1 cellular context compared by ENCODE assay signal in the genomic region with DNA sequence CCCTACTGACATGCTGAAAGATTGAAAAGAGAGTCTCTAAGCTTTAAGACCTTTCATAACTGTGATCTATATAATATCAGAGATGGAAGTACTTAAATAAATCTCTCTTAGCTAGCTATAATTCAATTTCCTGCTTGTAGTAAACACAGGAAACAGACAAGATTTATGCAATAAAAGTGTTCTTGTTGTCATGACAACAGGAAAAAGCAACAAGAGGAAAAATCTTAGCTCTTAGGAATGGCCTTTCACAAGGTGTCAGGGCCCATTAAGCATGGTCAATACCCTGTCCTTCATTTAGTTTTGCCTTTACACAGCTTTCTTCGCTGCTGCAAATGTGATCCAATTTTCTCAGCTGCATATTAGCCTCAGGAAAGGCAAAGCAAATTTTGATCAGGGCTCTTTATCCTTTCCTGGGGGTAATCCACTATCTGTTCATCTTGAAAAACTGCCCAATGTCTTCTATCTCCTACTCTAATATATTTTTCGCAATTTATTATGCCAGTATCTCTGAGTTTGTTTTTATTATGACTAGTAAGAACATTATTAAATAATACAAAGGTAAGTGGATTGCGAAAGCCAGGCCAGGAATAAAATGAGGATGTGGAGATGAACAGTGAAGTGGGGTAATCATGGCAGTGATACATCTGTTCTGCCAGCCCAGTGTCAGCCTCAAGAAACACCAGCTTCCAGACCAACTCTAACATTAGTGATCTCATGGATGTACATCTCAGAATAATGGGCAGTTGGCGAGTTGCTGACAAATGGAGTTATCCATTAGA.
TF ChIP-seq lines count a peak whose summit lies in the region.

No MANE protein-coding gene starts in this region.

TF ChIP-seq in HepG2, 621 proteins besides CTCF, POLR2A, EP300 and RAD21:
- peak; percentile 64; the same call in 1 of the 2 replicates for TF ChIP-seq RFX1 (IDR thresholded peaks at IDR 0.05)
- no peak for TF ChIP-seq ZNF331 (CRISPR knock-in tag; IDR thresholded peaks at IDR 0.05)
